1 cellular context compared by ENCODE assay signal in genomic region chr22:19478086-19478392, GRCh38.
A peak's percentile ranks its signal among the peaks of the same experiment; 100 is the strongest.
TF ChIP-seq lines count a peak whose summit lies in the region.

No MANE protein-coding gene starts in this region.

TF ChIP-seq in H1, 55 proteins besides CTCF, POLR2A, EP300 and RAD21:
- TF ChIP-seq SIN3A (conservative IDR thresholded peaks at IDR 0.05 in 1 of 2, IDR thresholded peaks at IDR 0.05 in 1 of 2; ENCODE audit: low read depth in 1 of 2, low read length in 2 of 2) (0 out of 4 replicates have a peak, but pooled peaks of 1 of the 2 experiments have one; percentile 3), CHD7 (IDR thresholded peaks at IDR 0.05; ENCODE audit: insufficient replicate concordance, low read length) (no peak), JUND (IDR thresholded peaks at IDR 0.05; ENCODE audit: low read length) (no peak), EGR1 (IDR thresholded peaks at IDR 0.05; ENCODE audit: borderline replicate concordance, low read depth, low read length) (no peak), SAP30 (IDR thresholded peaks at IDR 0.05; ENCODE audit: insufficient read depth, insufficient replicate concordance, low read length) (no peak)
TF ChIP-seq in H1: peak in this region for 1.
